8 cellular contexts compared by ENCODE assay signal in the genomic region with DNA sequence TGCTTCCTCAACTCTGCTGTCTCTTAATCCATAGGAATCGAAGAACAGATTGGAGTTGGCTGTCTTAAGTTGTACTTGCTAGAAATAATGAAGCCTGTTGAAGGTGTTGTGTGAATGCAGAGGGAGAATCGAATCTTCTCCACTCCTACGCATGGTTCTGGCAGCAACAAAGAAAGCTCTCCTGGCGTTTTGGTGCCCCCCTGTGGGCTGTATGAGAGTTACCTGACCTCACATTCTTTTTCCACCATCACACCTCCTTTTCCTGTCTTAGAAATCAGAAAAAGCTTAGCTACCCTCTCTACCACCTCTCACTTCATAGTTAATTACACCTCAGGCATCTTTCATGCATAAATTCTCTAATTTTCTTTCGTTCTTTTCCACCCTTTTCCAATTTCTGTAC.
DNase-seq lines count a peak whose midpoint lies in the region; ATAC-seq lines count a peak whose summit lies in the region.

No MANE protein-coding gene starts in this region.

- DNase-seq in DMS53 treated with DMSO at 0.1 percent for 48 hours (lab: John Stamatoyannopoulos, UW; ENCODE audit: unreplicated experiment) (peak; percentile 47), KG1 (lab: John Stamatoyannopoulos, UW) (peak; percentile 7), T follicular helper cell (ENCODE audit: low read depth) (peak; percentile 18), astrocyte of the hippocampus (ENCODE audit: low read depth, low spot score) (peak; percentile 63), iris pigment epithelial cell (ENCODE audit: low read depth) (peak; percentile 44), NCI-H774 (lab: John Stamatoyannopoulos, UW) (no peak)
- DNase-seq in stimulated activated CD4-positive, alpha-beta T cell treated with anti-CD3 and anti-CD28 coated beads, Interleukin-4, amount 100 ng/mL, for 1 hour, result peak; percentile 60

- peak; percentile 88 for ATAC-seq in GM21360 (IDR thresholded peaks at IDR 0.05; ENCODE audit: unreplicated experiment)
